Comparison of ENCODE assay signal across 30 cellular contexts in the genomic region with DNA sequence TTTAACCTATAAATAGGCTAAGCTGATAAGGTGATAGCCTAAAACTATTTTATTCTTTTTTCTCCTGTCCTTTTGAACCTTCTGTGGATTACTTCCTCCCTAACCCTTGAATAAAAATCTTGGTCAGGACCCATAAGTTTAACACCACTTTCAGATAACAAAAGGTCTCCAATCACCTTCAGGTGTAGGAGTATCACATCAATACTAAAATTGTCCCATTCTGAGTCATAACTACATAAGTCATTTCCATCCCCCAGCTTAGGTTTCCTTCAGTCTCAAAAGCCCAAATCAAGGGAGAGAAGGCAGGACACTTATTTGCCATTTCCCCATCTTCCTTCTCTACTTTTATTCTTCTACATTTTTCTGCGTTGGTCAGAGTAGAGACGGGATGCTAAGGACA. TPM values are rescaled to one million over a fixed set of nuclear protein-coding genes. Genes with fewer than 3 reads are reported as not detected.
DNase-seq lines count a peak whose midpoint lies in the region; ATAC-seq, FAIRE-seq and TF ChIP-seq lines count a peak whose summit lies in the region.
"Had no signal": no experiment of that assay in that cellular context is flagged by ENCODE, and none has a peak within 500 bp of the region (broad histone marks: within the 10 kb centered on the region; RNA-seq: fewer than 3 reads in every experiment).

No MANE protein-coding gene starts in this region.

- H3K27me3 ChIP-seq in pancreas, result no peaks in the 10 kb centered on the region
- H3K27me3 ChIP-seq: breast epithelium, foreskin keratinocyte, upper lobe of right lung had no signal

- peaks cover 0 to 4% (median 0%) of the 10 kb centered on the region in 3 donors for H3K4me1 ChIP-seq in pancreas
- H3K4me1 ChIP-seq: breast epithelium, foreskin keratinocyte, psoas muscle, upper lobe of right lung had no signal

- no peaks in the 10 kb centered on the region for H3K4me1 Mint-ChIP-seq in stimulated activated effector memory CD8-positive, alpha-beta T cell treated with anti-CD3 and anti-CD28 coated beads, Interleukin-12 subunit alpha, Interleukin-12 subunit beta, amount 100 ng/mL, for 72 hours

- no peak overlapping the region for H3K27ac ChIP-seq in pancreas
- H3K27ac ChIP-seq: breast epithelium, foreskin keratinocyte, psoas muscle, RWPE1, upper lobe of right lung had no signal

- FAIRE-seq in pancreas (lab: Jason Lieb, UNC), result no peak
- FAIRE-seq: colon, HTR-8/SVneo, TTC549 had no signal

- H3K36me3 Mint-ChIP-seq in stimulated activated effector memory CD8-positive, alpha-beta T cell treated with anti-CD3 and anti-CD28 coated beads, Interleukin-12 subunit alpha, Interleukin-12 subunit beta, amount 100 ng/mL, for 72 hours, result no peaks in the 10 kb centered on the region

- no peak overlapping the region for H3K27ac Mint-ChIP-seq in stimulated activated effector memory CD8-positive, alpha-beta T cell treated with anti-CD3 and anti-CD28 coated beads, Interleukin-12 subunit alpha, Interleukin-12 subunit beta, amount 100 ng/mL, for 72 hours
- H3K27ac Mint-ChIP-seq: activated naive CD4-positive, alpha-beta T cell treated with anti-CD3 and anti-CD28 coated beads for 36 hours; naive B cell had no signal

- no peak for TF ChIP-seq CTCF in pancreas (IDR thresholded peaks at IDR 0.05)

- H3K9me3 ChIP-seq in pancreas, result no peaks in the 10 kb centered on the region
- H3K9me3 ChIP-seq: breast epithelium, psoas muscle, upper lobe of right lung had no signal

- no peak for DNase-seq in stimulated activated effector memory CD8-positive, alpha-beta T cell treated with anti-CD3 and anti-CD28 coated beads, Interleukin-12 subunit alpha, Interleukin-12 subunit beta, amount 100 ng/mL, for 72 hours (ENCODE audit: low spot score in 2 of 2)
- DNase-seq in OCI-M2 (lab: John Stamatoyannopoulos, UW; ENCODE audit: unreplicated experiment) (no peak), NCI-H1694 treated with DMSO at 0.1 percent for 48 hours (lab: John Stamatoyannopoulos, UW) (no peak), pancreas (no peak)
- DNase-seq: activated CD4-positive, alpha-beta T cell treated with anti-CD3 and anti-CD28 coated beads for 1 hour; activated naive CD4-positive, alpha-beta T cell treated with anti-CD3 and anti-CD28 coated beads for 36 hours; activated T-cell treated with anti-CD3 and anti-CD28 coated beads, Interleukin-2, amount 50 U/mL, for 48 hours; amygdala; foreskin keratinocyte; GOT3; KG1; naive B cell; NCI-H1436; NCI-H526 treated with DMSO at 0.1 percent for 48 hours; psoas muscle; upper lobe of right lung had no signal

- H3K4me3 ChIP-seq in pancreas, result no peak overlapping the region
- H3K4me3 ChIP-seq: breast epithelium, psoas muscle, upper lobe of right lung had no signal

- H3K4me3 Mint-ChIP-seq in stimulated activated effector memory CD8-positive, alpha-beta T cell treated with anti-CD3 and anti-CD28 coated beads, Interleukin-12 subunit alpha, Interleukin-12 subunit beta, amount 100 ng/mL, for 72 hours, result no peak overlapping the region
- H3K4me3 Mint-ChIP-seq: activated naive CD4-positive, alpha-beta T cell treated with anti-CD3 and anti-CD28 coated beads for 36 hours; naive B cell had no signal

- intact Hi-C loops in pancreas (cut with DNase I), result no loop called here

- 85 to 93% methylated on average over 2 of the region's 2 CpGs for WGBS in pancreas, 2 donors

- H3K36me3 ChIP-seq in pancreas, result no peaks in the 10 kb centered on the region
- H3K36me3 ChIP-seq: breast epithelium, upper lobe of right lung had no signal

- ATAC-seq in GM18868 (IDR thresholded peaks at IDR 0.05; ENCODE audit: unreplicated experiment) (peak; percentile 80), GM21515 (IDR thresholded peaks at IDR 0.05; ENCODE audit: unreplicated experiment) (peak; percentile 43), HG03378 (IDR thresholded peaks at IDR 0.05; ENCODE audit: unreplicated experiment) (peak; percentile 60), pancreas (no peak), HG03460 (IDR thresholded peaks at IDR 0.05; ENCODE audit: unreplicated experiment) (no peak)
- peak; percentile 42 for ATAC-seq in stimulated activated effector memory CD8-positive, alpha-beta T cell treated with anti-CD3 and anti-CD28 coated beads, Interleukin-12 subunit alpha, Interleukin-12 subunit beta, amount 100 ng/mL, for 72 hours
- ATAC-seq: esophagus mucosa, foreskin keratinocyte, left lobe of liver, psoas muscle, upper lobe of right lung had no signal

- no peaks in the 10 kb centered on the region for H3K9me3 Mint-ChIP-seq in stimulated activated effector memory CD8-positive, alpha-beta T cell treated with anti-CD3 and anti-CD28 coated beads, Interleukin-12 subunit alpha, Interleukin-12 subunit beta, amount 100 ng/mL, for 72 hours
- H3K9me3 Mint-ChIP-seq: activated naive CD4-positive, alpha-beta T cell treated with anti-CD3 and anti-CD28 coated beads for 36 hours had no signal

RNA-seq across cellular contexts. Expression of gene WNT16, which starts 56.9 kb away (rescaled TPM):
- total RNA-seq in pancreas, result under 1 TPM in 1 of 6 donors, not detected in 5; 0.06 TPM
- polyA plus RNA-seq in pancreas, result under 1 TPM in 1 of 2 donors, not detected in 1; 0.05 TPM
- total RNA-seq: activated naive CD4-positive, alpha-beta T cell treated with anti-CD3 and anti-CD28 coated beads for 36 hours; foreskin keratinocyte; left lobe of liver; mesenteric fat pad; subcutaneous adipose tissue; T-helper 1 cell treated with Interleukin-12 subunit alpha and Interleukin-12 subunit beta and Interleukin-4 antibody, amounts not matched to agents 30 ng/mL and 1 ng/mL, for 36 hours; upper lobe of right lung had no signal
- polyA plus RNA-seq: foreskin keratinocyte, psoas muscle had no signal

Comparison
In these comparisons a context has a peak if more than half of its experiments do, and no peak if none do; other contexts are left out.
1. ATAC-seq: peak in GM18868 (single experiment), GM21515 (single experiment), HG03378 (single experiment) and stimulated activated effector memory CD8-positive, alpha-beta T cell treated with anti-CD3 and anti-CD28 coated beads, Interleukin-12 subunit alpha, Interleukin-12 subunit beta, amount 100 ng/mL, for 72 hours (single experiment); none in pancreas (0 of 4) and HG03460 (single experiment).